In genomic region chr6:149771925-149772324, GRCh38 we compare ENCODE assay signal across 32 cellular contexts.
"Had no signal": no experiment of that assay in that cellular context is flagged by ENCODE, and none has a peak within 500 bp of the region (broad histone marks: within the 10 kb centered on the region; RNA-seq: fewer than 3 reads in every experiment).

No MANE protein-coding gene starts in this region.

- H3K27me3 Mint-ChIP-seq: activated CD4-positive, alpha-beta T cell treated with anti-CD3 and anti-CD28 coated beads for 36 hours; activated CD4-positive, alpha-beta T cell treated with anti-CD3 and anti-CD28 coated beads, Interleukin-2, amount 10 ng/mL, durations not matched to agents 24 days and 14 days; activated naive CD4-positive, alpha-beta T cell treated with anti-CD3 and anti-CD28 coated beads, Interleukin-2, amount 10 ng/mL, durations not matched to agents 7 days and 5 days; activated naive CD8-positive, alpha-beta T cell treated with anti-CD3 and anti-CD28 coated beads, Interleukin-2, amount 10 ng/mL, durations not matched to agents 7 days and 5 days; activated T-cell treated with anti-CD3 and anti-CD28 coated beads, Interleukin-2, amount 50 U/mL, for 24 hours; brain; central memory CD8-positive, alpha-beta T cell; dendritic cell treated with granulocyte-macrophage colony-stimulating factor and Interleukin-4, amounts not matched to agents 40 ng/mL and 50 ng/mL, for 4 days; T-cell had no signal

- H3K27ac ChIP-seq: ascending aorta, breast epithelium, cardiac muscle cell, coronary artery, dorsolateral prefrontal cortex had no signal

- H3K9me3 ChIP-seq: ascending aorta, breast epithelium had no signal

- H3K4me3 Mint-ChIP-seq: activated CD4-positive, alpha-beta T cell treated with anti-CD3 and anti-CD28 coated beads for 36 hours; activated CD4-positive, alpha-beta T cell treated with anti-CD3 and anti-CD28 coated beads, Interleukin-2, amount 10 ng/mL, durations not matched to agents 24 days and 14 days; activated naive CD4-positive, alpha-beta T cell treated with anti-CD3 and anti-CD28 coated beads, Interleukin-2, amount 10 ng/mL, durations not matched to agents 7 days and 5 days; activated naive CD8-positive, alpha-beta T cell treated with anti-CD3 and anti-CD28 coated beads, Interleukin-2, amount 10 ng/mL, durations not matched to agents 7 days and 5 days; activated T-cell treated with anti-CD3 and anti-CD28 coated beads, Interleukin-2, amount 50 U/mL, for 24 hours; activated T-cell treated with anti-CD3 and anti-CD28 coated beads, Interleukin-2, amount 50 U/mL, for 72 hours; brain; central memory CD8-positive, alpha-beta T cell; dendritic cell treated with granulocyte-macrophage colony-stimulating factor and Interleukin-4, amounts not matched to agents 40 ng/mL and 50 ng/mL, for 4 days; endodermal cell; T-cell; T-helper 1 cell treated with Interleukin-12 subunit alpha and Interleukin-12 subunit beta and Interleukin-4 antibody, amounts not matched to agents 30 μg/mL and 1 μg/mL, for 36 hours had no signal

- DNase-seq: activated CD4-positive, alpha-beta T cell treated with anti-CD3 and anti-CD28 coated beads for 36 hours; activated CD4-positive, alpha-beta T cell treated with anti-CD3 and anti-CD28 coated beads, Interleukin-2, amount 10 ng/mL, durations not matched to agents 24 days and 14 days; activated CD4-positive, alpha-beta T cell treated with anti-CD3 and anti-CD28 coated beads, Interleukin-2, amount 50 U/mL, for 48 hours; activated CD4-positive, CD25-positive, alpha-beta regulatory T cell; activated CD4-positive, CD25-positive, alpha-beta regulatory T cell treated with anti-CD3 and anti-CD28 coated beads, Interleukin-2, amount 50 U/mL, for 72 hours; activated CD8-positive, alpha-beta memory T cell treated with anti-CD3 and anti-CD28 coated beads, Interleukin-2, amount 50 U/mL, for 48 hours; activated gamma-delta T cell; activated naive CD4-positive, alpha-beta T cell; activated naive CD4-positive, alpha-beta T cell treated with anti-CD3 and anti-CD28 coated beads, Interleukin-2, amount 10 ng/mL, durations not matched to agents 7 days and 5 days; activated naive CD8-positive, alpha-beta T cell treated with anti-CD3 and anti-CD28 coated beads, Interleukin-2, amount 10 ng/mL, durations not matched to agents 7 days and 5 days; activated T-cell treated with anti-CD3 and anti-CD28 coated beads for 4 hours; activated T-cell treated with anti-CD3 and anti-CD28 coated beads, Interleukin-2, amount 50 U/mL, for 24 hours; activated T-cell treated with anti-CD3 and anti-CD28 coated beads, Interleukin-2, amount 50 U/mL, for 72 hours; dorsolateral prefrontal cortex; effector memory CD4-positive, alpha-beta T cell; endodermal cell; foreskin fibroblast; head of caudate nucleus; SW 1271; T-cell; T1000 had no signal

- ATAC-seq: activated CD4-positive, alpha-beta T cell treated with anti-CD3 and anti-CD28 coated beads for 36 hours; activated naive CD4-positive, alpha-beta T cell treated with anti-CD3 and anti-CD28 coated beads, Interleukin-2, amount 50 U/mL, for 72 hours; activated T-cell treated with anti-CD3 and anti-CD28 coated beads, Interleukin-2, amount 50 U/mL, for 72 hours; esophagus mucosa; T-cell had no signal

- H3K4me1 ChIP-seq: breast epithelium had no signal

- H3K9me3 Mint-ChIP-seq: activated CD4-positive, alpha-beta T cell treated with anti-CD3 and anti-CD28 coated beads, Interleukin-2, amount 10 ng/mL, durations not matched to agents 24 days and 14 days; activated naive CD4-positive, alpha-beta T cell treated with anti-CD3 and anti-CD28 coated beads, Interleukin-2, amount 10 ng/mL, durations not matched to agents 7 days and 5 days; activated naive CD4-positive, alpha-beta T cell treated with anti-CD3 and anti-CD28 coated beads, Interleukin-2, amount 50 U/mL, for 72 hours; activated naive CD8-positive, alpha-beta T cell treated with anti-CD3 and anti-CD28 coated beads, Interleukin-2, amount 10 ng/mL, durations not matched to agents 7 days and 5 days; activated T-cell treated with anti-CD3 and anti-CD28 coated beads, Interleukin-2, amount 50 U/mL, for 24 hours; activated T-cell treated with anti-CD3 and anti-CD28 coated beads, Interleukin-2, amount 50 U/mL, for 72 hours; central memory CD8-positive, alpha-beta T cell; dendritic cell treated with granulocyte-macrophage colony-stimulating factor and Interleukin-4, amounts not matched to agents 40 ng/mL and 50 ng/mL, for 4 days; endodermal cell; T-cell; T-helper 1 cell treated with Interleukin-12 subunit alpha and Interleukin-12 subunit beta and Interleukin-4 antibody, amounts not matched to agents 30 μg/mL and 1 μg/mL, for 36 hours had no signal

- H3K4me3 ChIP-seq: ascending aorta, breast epithelium, cardiac muscle cell, coronary artery, dorsolateral prefrontal cortex had no signal

- H3K27ac Mint-ChIP-seq: activated CD4-positive, alpha-beta T cell treated with anti-CD3 and anti-CD28 coated beads for 36 hours; activated CD4-positive, alpha-beta T cell treated with anti-CD3 and anti-CD28 coated beads, Interleukin-2, amount 10 ng/mL, durations not matched to agents 24 days and 14 days; activated naive CD4-positive, alpha-beta T cell treated with anti-CD3 and anti-CD28 coated beads, Interleukin-2, amount 10 ng/mL, durations not matched to agents 7 days and 5 days; activated naive CD4-positive, alpha-beta T cell treated with anti-CD3 and anti-CD28 coated beads, Interleukin-2, amount 50 U/mL, for 72 hours; activated naive CD8-positive, alpha-beta T cell treated with anti-CD3 and anti-CD28 coated beads, Interleukin-2, amount 10 ng/mL, durations not matched to agents 7 days and 5 days; activated T-cell treated with anti-CD3 and anti-CD28 coated beads, Interleukin-2, amount 50 U/mL, for 24 hours; activated T-cell treated with anti-CD3 and anti-CD28 coated beads, Interleukin-2, amount 50 U/mL, for 72 hours; brain; dendritic cell treated with granulocyte-macrophage colony-stimulating factor and Interleukin-4, amounts not matched to agents 40 ng/mL and 50 ng/mL, for 4 days; endodermal cell; T-cell; T-helper 1 cell treated with Interleukin-12 subunit alpha and Interleukin-12 subunit beta and Interleukin-4 antibody, amounts not matched to agents 30 μg/mL and 1 μg/mL, for 36 hours had no signal

- H3K4me1 Mint-ChIP-seq: brain, endodermal cell had no signal

- H3K36me3 ChIP-seq: breast epithelium had no signal

- H3K27me3 ChIP-seq: ascending aorta, breast epithelium, cardiac muscle cell, dorsolateral prefrontal cortex had no signal

- FAIRE-seq: frontal cortex had no signal
